ENCODE assay signal across 20 cellular contexts in the genomic region with DNA sequence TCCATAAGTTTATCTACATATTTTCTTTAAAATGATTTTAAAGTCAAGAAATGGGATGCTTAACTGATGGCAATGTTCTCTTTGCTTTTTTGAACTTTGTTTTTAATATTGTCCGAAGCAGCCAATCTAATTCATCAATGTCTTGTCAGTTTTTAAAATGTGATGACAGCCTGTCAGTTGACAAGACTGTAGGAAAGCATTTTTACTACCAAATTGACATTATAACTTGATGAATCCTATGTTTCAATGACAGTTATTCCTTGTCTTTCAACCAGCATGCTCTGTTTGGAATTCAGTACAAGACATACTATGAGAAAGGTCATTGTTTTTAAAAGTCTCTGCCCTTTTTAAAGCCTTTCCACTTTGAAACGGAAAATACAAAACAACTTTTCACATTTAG.
DNase-seq lines count a peak whose midpoint lies in the region; ATAC-seq, FAIRE-seq and TF ChIP-seq lines count a peak whose summit lies in the region.
"Had no signal": no experiment of that assay in that cellular context is flagged by ENCODE, and none has a peak within 500 bp of the region (broad histone marks: within the 10 kb centered on the region; RNA-seq: fewer than 3 reads in every experiment).

No MANE protein-coding gene starts in this region.

- dilution Hi-C loops in keratinocyte (cut with MboI; ENCODE audit: extremely low pct_ligation_motif_present, low sequenced_read_pairs), result no loop called here

- no peak for TF ChIP-seq EP300 in A549 (IDR thresholded peaks at IDR 0.05)

- H3K9ac ChIP-seq in keratinocyte (ENCODE audit: control insufficient read depth, extremely low read depth, insufficient read depth, low read length), result no peak overlapping the region
- H3K9ac ChIP-seq: BLaER1 had no signal

- no peaks in the 10 kb centered on the region for H3K79me2 ChIP-seq in keratinocyte (ENCODE audit: control insufficient read depth, insufficient read depth, low read length)

- FAIRE-seq in A549 (lab: Jason Lieb, UNC) (peak; percentile 13), keratinocyte (lab: Jason Lieb, UNC) (peak; percentile 20)
- FAIRE-seq: D721Med, GM12891 had no signal

- H3K4me3 ChIP-seq in A549 (no peak overlapping the region), keratinocyte (ENCODE audit: control insufficient read depth in 2 of 3, extremely low read depth in 1 of 3, insufficient read depth in 2 of 3, low read depth in 1 of 3, low read length in 3 of 3) (no peak overlapping the region)
- H3K4me3 ChIP-seq: BLaER1 had no signal

- H2AFZ ChIP-seq in keratinocyte (ENCODE audit: control insufficient read depth, low read length), result peak overlapping the region; percentile 9

- H4K20me1 ChIP-seq in keratinocyte (ENCODE audit: control insufficient read depth, extremely low read depth, insufficient read depth, low read length), result no peaks in the 10 kb centered on the region
- H4K20me1 ChIP-seq: BLaER1 had no signal

- POLR2A ChIA-PET in A549 (lab: Yijun Ruan, JAX), result no interaction called here
- POLR2A ChIA-PET in HEK293T (lab: Yijun Ruan, JAX), result no interaction called here

- H3K27ac ChIP-seq in A549, result no peak overlapping the region
- no peak overlapping the region for H3K27ac ChIP-seq in keratinocyte (ENCODE audit: control insufficient read depth, insufficient read depth, low read length)
- H3K27ac ChIP-seq: 22Rv1, BLaER1 had no signal

- ATAC-seq in A549 (no peak), GM18519 (IDR thresholded peaks at IDR 0.05; ENCODE audit: low FRiP score, unreplicated experiment) (no peak)

- no peak overlapping the region for H3K4me2 ChIP-seq in A549
- H3K4me2 ChIP-seq in keratinocyte (ENCODE audit: control insufficient read depth, extremely low read depth, insufficient read depth, low read depth, low read length), result no peak overlapping the region
- H3K4me2 ChIP-seq: BLaER1 had no signal

- CTCF ChIA-PET in A549 (lab: Yijun Ruan, JAX) (no interaction called here), HEK293T (lab: Yijun Ruan, JAX) (no interaction called here)

- no peaks in the 10 kb centered on the region for H3K36me3 ChIP-seq in keratinocyte (ENCODE audit: control insufficient read depth in 2 of 2, extremely low read depth in 1 of 2, insufficient read depth in 2 of 2, low read length in 2 of 2)
- H3K36me3 ChIP-seq: BE2C, BLaER1 had no signal

- H3K9me3 ChIP-seq in A549, result no peaks in the 10 kb centered on the region
- H3K9me3 ChIP-seq in keratinocyte (ENCODE audit: control insufficient read depth, low read depth, low read length), result no peaks in the 10 kb centered on the region
- H3K9me3 ChIP-seq: BE2C, BLaER1, Caco-2 had no signal

- no peak for TF ChIP-seq CTCF in A549 (IDR thresholded peaks at IDR 0.05)
- TF ChIP-seq CTCF in keratinocyte (optimal IDR thresholded peaks at IDR 0.05 in 1 of 3, IDR thresholded peaks at IDR 0.05 in 1 of 3, conservative IDR thresholded peaks at IDR 0.05 in 1 of 3; ENCODE audit: extremely low read depth in 1 of 3, insufficient read depth in 2 of 3, low read length in 3 of 3), result no peak

- no peaks in the 10 kb centered on the region for H3K9me1 ChIP-seq in keratinocyte (ENCODE audit: control insufficient read depth, extremely low read depth, insufficient read depth, low read length)

- TF ChIP-seq RAD21 in A549 (conservative IDR thresholded peaks at IDR 0.05 in 1 of 2, IDR thresholded peaks at IDR 0.05 in 1 of 2), result no peak

- no peaks in the 10 kb centered on the region for H3K4me1 ChIP-seq in A549
- H3K4me1 ChIP-seq in keratinocyte (ENCODE audit: control insufficient read depth, extremely low read depth, insufficient read depth, low read length), result peaks cover 14% of the 10 kb centered on the region
- H3K4me1 ChIP-seq: BE2C, BLaER1 had no signal

- 33% methylated on average over 2 of the region's 2 CpGs for WGBS in A549 (ENCODE audit: missing lambda C conversion rate)

- no peak for TF ChIP-seq POLR2A in A549 (IDR thresholded peaks at IDR 0.05; ENCODE audit: low read length)

- DNase-seq in A549 (ENCODE audit: low read depth in 1 of 2, low spot score in 1 of 2) (no peak), HEK293T (ENCODE audit: extremely low spot score) (no peak), keratinocyte (ENCODE audit: low read depth, low spot score) (no peak), cortex of kidney (lab: John Stamatoyannopoulos, UW) (no peak), cerebellar nuclear complex (lab: John Stamatoyannopoulos, UW) (no peak)
- DNase-seq: ACHN; BE2C; C1 segment of cervical spinal cord; Caco-2; Calu3; CD4-positive, alpha-beta memory T cell; CD4-positive, CD25-positive, alpha-beta regulatory T cell; CD8-positive, alpha-beta memory T cell; DMS79 treated with DMSO at 0.1 percent for 48 hours; GF-D8 had no signal

- H3K27me3 ChIP-seq in keratinocyte (ENCODE audit: control insufficient read depth, extremely low read depth, insufficient read depth, low read length), result no peaks in the 10 kb centered on the region
- H3K27me3 ChIP-seq: BE2C, BLaER1 had no signal

TF ChIP-seq in A549, 52 proteins besides CTCF, POLR2A, EP300 and RAD21:
- TF ChIP-seq ZFP36 (IDR thresholded peaks at IDR 0.05; ENCODE audit: borderline replicate concordance, partially characterized antibody), result no peak
- no peak for TF ChIP-seq SREBF2 (IDR thresholded peaks at IDR 0.05)
- TF ChIP-seq MAZ (IDR thresholded peaks at IDR 0.05; ENCODE audit: borderline replicate concordance, low read depth, low read length), result no peak
TF ChIP-seq in A549: peak in this region for 0.

TF ChIP-seq in HEK293T, 16 proteins besides CTCF, POLR2A, EP300 and RAD21:
- TF ChIP-seq CTBP1 (IDR thresholded peaks at IDR 0.05; ENCODE audit: borderline replicate concordance), result no peak
- TF ChIP-seq, protein P1, sequence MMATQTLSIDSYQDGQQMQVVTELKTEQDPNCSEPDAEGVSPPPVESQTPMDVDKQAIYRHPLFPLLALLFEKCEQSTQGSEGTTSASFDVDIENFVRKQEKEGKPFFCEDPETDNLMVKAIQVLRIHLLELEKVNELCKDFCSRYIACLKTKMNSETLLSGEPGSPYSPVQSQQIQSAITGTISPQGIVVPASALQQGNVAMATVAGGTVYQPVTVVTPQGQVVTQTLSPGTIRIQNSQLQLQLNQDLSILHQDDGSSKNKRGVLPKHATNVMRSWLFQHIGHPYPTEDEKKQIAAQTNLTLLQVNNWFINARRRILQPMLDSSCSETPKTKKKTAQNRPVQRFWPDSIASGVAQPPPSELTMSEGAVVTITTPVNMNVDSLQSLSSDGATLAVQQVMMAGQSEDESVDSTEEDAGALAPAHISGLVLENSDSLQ (IDR thresholded peaks at IDR 0.05), result peak; percentile 76
